Comparison of ENCODE assay signal across 8 cellular contexts in the genomic region with DNA sequence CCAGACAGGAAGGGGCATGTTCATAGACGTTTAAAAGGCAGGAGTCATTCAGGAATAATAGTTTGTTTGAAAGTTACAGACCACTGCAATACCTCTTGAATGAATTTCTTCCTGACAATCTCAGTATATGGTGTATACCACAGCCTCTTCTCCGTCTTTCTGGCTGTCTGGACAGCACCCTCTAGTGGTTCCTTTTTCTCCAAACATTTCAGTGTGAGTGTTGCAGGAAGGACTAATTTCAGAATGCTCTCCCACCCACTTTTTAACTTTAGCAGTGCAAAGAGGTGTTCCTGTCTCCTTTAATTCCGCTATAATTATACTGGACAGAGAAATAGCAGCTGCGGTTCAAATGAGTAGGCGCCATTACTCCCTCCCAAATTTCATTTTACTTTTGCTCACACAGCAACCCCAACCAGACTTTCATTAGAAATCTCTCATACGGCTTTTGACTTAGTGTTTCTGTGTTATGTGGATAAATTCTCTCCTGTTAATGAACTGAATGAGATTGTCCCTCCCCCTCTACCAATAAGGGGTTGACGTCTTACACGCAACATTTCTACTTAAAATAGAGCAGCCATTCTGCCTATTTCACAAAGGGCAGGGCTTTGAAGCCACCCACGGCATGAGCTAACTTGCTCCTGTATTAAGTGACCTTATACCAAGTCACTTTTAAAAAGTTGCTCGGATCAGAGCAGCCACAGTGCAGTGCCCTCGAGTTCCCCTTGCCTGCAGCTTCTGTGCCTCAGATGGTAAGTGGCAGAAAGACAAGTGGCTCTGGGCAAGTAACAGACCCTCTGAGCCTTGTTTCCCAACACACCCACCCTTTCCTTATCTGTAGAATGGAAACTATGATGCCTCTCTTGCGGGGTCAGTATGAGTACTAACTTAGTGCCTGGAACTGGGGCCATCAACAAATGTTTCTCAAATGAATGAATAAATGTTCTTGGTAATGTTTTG.
DNase-seq lines count a peak whose midpoint lies in the region; ATAC-seq and TF ChIP-seq lines count a peak whose summit lies in the region.

No MANE protein-coding gene starts in this region.

- peak; percentile 45 for ATAC-seq in activated naive CD8-positive, alpha-beta T cell treated with anti-CD3 and anti-CD28 coated beads, Interleukin-2, amount 10 ng/mL, durations not matched to agents 7 days and 5 days (ENCODE audit: low read depth)
- peak; percentile 69 for ATAC-seq in HG02884 (IDR thresholded peaks at IDR 0.05; ENCODE audit: unreplicated experiment)
- peak; percentile 93 for ATAC-seq in left lung
- no peak for ATAC-seq in activated T-helper 17 cell treated with anti-CD3 and anti-CD28 coated beads, Interleukin-2, amount 50 U/mL, for 72 hours (replicated peaks)

- no peaks in the 10 kb centered on the region for H3K9me3 Mint-ChIP-seq in activated naive CD8-positive, alpha-beta T cell treated with anti-CD3 and anti-CD28 coated beads, Interleukin-2, amount 10 ng/mL, durations not matched to agents 7 days and 5 days
- no peaks in the 10 kb centered on the region for H3K9me3 Mint-ChIP-seq in activated naive CD8-positive, alpha-beta T cell treated with anti-CD3 and anti-CD28 coated beads for 36 hours
- no peaks in the 10 kb centered on the region for H3K9me3 Mint-ChIP-seq in activated T-helper 17 cell treated with anti-CD3 and anti-CD28 coated beads, Interleukin-2, amount 50 U/mL, for 72 hours
- no peaks in the 10 kb centered on the region for H3K9me3 Mint-ChIP-seq in activated T-helper 1 cell treated with anti-CD3 and anti-CD28 coated beads, Interleukin-12 subunit alpha, Interleukin-12 subunit beta, Interleukin-2, Interleukin-4 antibody, amounts not matched to agents 30 ng/mL and 10 ng/mL and 1 ng/mL, durations not matched to agents 14 hours and 24 hours and 36 hours

- H4K20me1 ChIP-seq in mammary epithelial cell (ENCODE audit: insufficient read depth, low read length) = no peaks in the 10 kb centered on the region

- H3K27me3 Mint-ChIP-seq in activated naive CD8-positive, alpha-beta T cell treated with anti-CD3 and anti-CD28 coated beads, Interleukin-2, amount 10 ng/mL, durations not matched to agents 7 days and 5 days = no peaks in the 10 kb centered on the region
- peaks cover 23% of the 10 kb centered on the region for H3K27me3 Mint-ChIP-seq in activated naive CD8-positive, alpha-beta T cell treated with anti-CD3 and anti-CD28 coated beads for 36 hours
- H3K27me3 Mint-ChIP-seq in activated T-helper 17 cell treated with anti-CD3 and anti-CD28 coated beads, Interleukin-2, amount 50 U/mL, for 72 hours = peaks cover 21% of the 10 kb centered on the region
- H3K27me3 Mint-ChIP-seq in activated T-helper 1 cell treated with anti-CD3 and anti-CD28 coated beads, Interleukin-12 subunit alpha, Interleukin-12 subunit beta, Interleukin-2, Interleukin-4 antibody, amounts not matched to agents 30 ng/mL and 10 ng/mL and 1 ng/mL, durations not matched to agents 14 hours and 24 hours and 36 hours (ENCODE audit: insufficient read depth) = peaks cover 9% of the 10 kb centered on the region

- 12% methylated on average over 12 of the region's 12 CpGs for WGBS in mammary epithelial cell (ENCODE audit: low coverage, missing lambda C conversion rate)

- no peak overlapping the region for H3K9ac ChIP-seq in mammary epithelial cell (ENCODE audit: insufficient read depth, low read length)

- intact Hi-C loops in mammary epithelial cell (cut with micrococcal nuclease) = loop anchor here (1.0 kb wide), 1 partner anchor 85 kb away; no protein-coding TSS in a partner anchor
- intact Hi-C loops in left lung (cut with DNase I) = no loop called here
- intact Hi-C loops in activated T-helper 1 cell treated with anti-CD3 and anti-CD28 coated beads, Interleukin-12 subunit alpha, Interleukin-12 subunit beta, Interleukin-2, Interleukin-4 antibody, amounts not matched to agents 30 ng/mL and 10 ng/mL and 1 ng/mL, durations not matched to agents 14 hours and 24 hours and 36 hours (cut with micrococcal nuclease) = loop anchor here (2.0 kb wide), 1 partner anchor 85 kb away; no protein-coding TSS in a partner anchor

- H3K9me3 ChIP-seq in mammary epithelial cell (replicated peaks; ENCODE audit: insufficient read depth, low read length) (no peaks in the 10 kb centered on the region), left lung (no peaks in the 10 kb centered on the region)

- H3K27me3 ChIP-seq in mammary epithelial cell (ENCODE audit: insufficient read depth, low read length) (peaks cover 3% of the 10 kb centered on the region), left lung (peaks cover 0 to 10% of the 10 kb centered on the region in 2 donors)

- no peaks in the 10 kb centered on the region for H3K36me3 Mint-ChIP-seq in activated naive CD8-positive, alpha-beta T cell treated with anti-CD3 and anti-CD28 coated beads, Interleukin-2, amount 10 ng/mL, durations not matched to agents 7 days and 5 days
- H3K36me3 Mint-ChIP-seq in activated naive CD8-positive, alpha-beta T cell treated with anti-CD3 and anti-CD28 coated beads for 36 hours = no peaks in the 10 kb centered on the region
- no peaks in the 10 kb centered on the region for H3K36me3 Mint-ChIP-seq in activated T-helper 17 cell treated with anti-CD3 and anti-CD28 coated beads, Interleukin-2, amount 50 U/mL, for 72 hours (ENCODE audit: low read depth)
- no peaks in the 10 kb centered on the region for H3K36me3 Mint-ChIP-seq in activated T-helper 1 cell treated with anti-CD3 and anti-CD28 coated beads, Interleukin-12 subunit alpha, Interleukin-12 subunit beta, Interleukin-2, Interleukin-4 antibody, amounts not matched to agents 30 ng/mL and 10 ng/mL and 1 ng/mL, durations not matched to agents 14 hours and 24 hours and 36 hours (ENCODE audit: low read depth)

- TF ChIP-seq CTCF in mammary epithelial cell (conservative IDR thresholded peaks at IDR 0.05 in 1 of 2, IDR thresholded peaks at IDR 0.05 in 1 of 2; ENCODE audit: extremely low read depth in 1 of 2, insufficient read depth in 1 of 2, low read depth in 1 of 2, low read length in 2 of 2) = peak; percentile 74 to 81
- TF ChIP-seq CTCF in left lung (IDR thresholded peaks at IDR 0.05) = peak; percentile 64 to 75

- no peaks in the 10 kb centered on the region for H3K79me2 ChIP-seq in mammary epithelial cell (ENCODE audit: insufficient read depth, low read length)

- no peak for DNase-seq in activated naive CD8-positive, alpha-beta T cell treated with anti-CD3 and anti-CD28 coated beads, Interleukin-2, amount 10 ng/mL, durations not matched to agents 7 days and 5 days
- no peak for DNase-seq in activated naive CD8-positive, alpha-beta T cell treated with anti-CD3 and anti-CD28 coated beads for 36 hours
- DNase-seq in NCI-H460 (ENCODE audit: extremely low read depth, low read depth) (peak; percentile 29), mammary epithelial cell (peak; percentile 32), left lung (no peak)
- no peak for DNase-seq in activated T-helper 1 cell treated with anti-CD3 and anti-CD28 coated beads, Interleukin-12 subunit alpha, Interleukin-12 subunit beta, Interleukin-2, Interleukin-4 antibody, amounts not matched to agents 30 ng/mL and 10 ng/mL and 1 ng/mL, durations not matched to agents 14 hours and 24 hours and 36 hours (ENCODE audit: low spot score)

- POLR2A ChIA-PET in activated naive CD8-positive, alpha-beta T cell treated with anti-CD3 and anti-CD28 coated beads, Interleukin-2, amount 10 ng/mL, durations not matched to agents 7 days and 5 days (lab: Charles Lee) = no interaction called here

- no peak overlapping the region for H2AFZ ChIP-seq in mammary epithelial cell (ENCODE audit: low read depth, low read length)

- H3K4me3 Mint-ChIP-seq in activated naive CD8-positive, alpha-beta T cell treated with anti-CD3 and anti-CD28 coated beads, Interleukin-2, amount 10 ng/mL, durations not matched to agents 7 days and 5 days = no peak overlapping the region
- no peak overlapping the region for H3K4me3 Mint-ChIP-seq in activated naive CD8-positive, alpha-beta T cell treated with anti-CD3 and anti-CD28 coated beads for 36 hours
- no peak overlapping the region for H3K4me3 Mint-ChIP-seq in activated T-helper 17 cell treated with anti-CD3 and anti-CD28 coated beads, Interleukin-2, amount 50 U/mL, for 72 hours
- no peak overlapping the region for H3K4me3 Mint-ChIP-seq in activated T-helper 1 cell treated with anti-CD3 and anti-CD28 coated beads, Interleukin-12 subunit alpha, Interleukin-12 subunit beta, Interleukin-2, Interleukin-4 antibody, amounts not matched to agents 30 ng/mL and 10 ng/mL and 1 ng/mL, durations not matched to agents 14 hours and 24 hours and 36 hours

- H3K4me1 ChIP-seq in mammary epithelial cell (ENCODE audit: insufficient read depth, low read length) (peaks cover 7% of the 10 kb centered on the region), left lung (no peaks in the 10 kb centered on the region)

- BruUV-seq in mammary epithelial cell (replicated peaks; lab: Mats Ljungman, UMichigan) = no TSS peak

- H3K36me3 ChIP-seq in mammary epithelial cell (ENCODE audit: insufficient read depth, low read length) = no peaks in the 10 kb centered on the region
- no peaks in the 10 kb centered on the region for H3K36me3 ChIP-seq in left lung

- H3K4me3 ChIP-seq in mammary epithelial cell (replicated peaks in 1 of 3; ENCODE audit: insufficient read depth in 1 of 3, low read depth in 2 of 3, low read length in 3 of 3) = no peak overlapping the region
- H3K4me3 ChIP-seq in left lung = no peak overlapping the region

- H3K4me1 Mint-ChIP-seq in activated naive CD8-positive, alpha-beta T cell treated with anti-CD3 and anti-CD28 coated beads, Interleukin-2, amount 10 ng/mL, durations not matched to agents 7 days and 5 days = no peaks in the 10 kb centered on the region
- H3K4me1 Mint-ChIP-seq in activated naive CD8-positive, alpha-beta T cell treated with anti-CD3 and anti-CD28 coated beads for 36 hours = no peaks in the 10 kb centered on the region
- no peaks in the 10 kb centered on the region for H3K4me1 Mint-ChIP-seq in activated T-helper 17 cell treated with anti-CD3 and anti-CD28 coated beads, Interleukin-2, amount 50 U/mL, for 72 hours
- peaks cover 5% of the 10 kb centered on the region for H3K4me1 Mint-ChIP-seq in activated T-helper 1 cell treated with anti-CD3 and anti-CD28 coated beads, Interleukin-12 subunit alpha, Interleukin-12 subunit beta, Interleukin-2, Interleukin-4 antibody, amounts not matched to agents 30 ng/mL and 10 ng/mL and 1 ng/mL, durations not matched to agents 14 hours and 24 hours and 36 hours (ENCODE audit: low read depth)

- CTCF ChIA-PET in mammary epithelial cell (lab: Charles Lee; ENCODE audit: low non-redundant PET) = no interaction called here

- H3K27ac ChIP-seq in mammary epithelial cell (ENCODE audit: insufficient read depth, low read depth, low read length) (no peak overlapping the region), left lung (no peak overlapping the region)

- H3K27ac Mint-ChIP-seq in activated naive CD8-positive, alpha-beta T cell treated with anti-CD3 and anti-CD28 coated beads, Interleukin-2, amount 10 ng/mL, durations not matched to agents 7 days and 5 days = no peak overlapping the region
- H3K27ac Mint-ChIP-seq in activated naive CD8-positive, alpha-beta T cell treated with anti-CD3 and anti-CD28 coated beads for 36 hours = no peak overlapping the region
- H3K27ac Mint-ChIP-seq in activated T-helper 17 cell treated with anti-CD3 and anti-CD28 coated beads, Interleukin-2, amount 50 U/mL, for 72 hours = no peak overlapping the region
- no peak overlapping the region for H3K27ac Mint-ChIP-seq in activated T-helper 1 cell treated with anti-CD3 and anti-CD28 coated beads, Interleukin-12 subunit alpha, Interleukin-12 subunit beta, Interleukin-2, Interleukin-4 antibody, amounts not matched to agents 30 ng/mL and 10 ng/mL and 1 ng/mL, durations not matched to agents 14 hours and 24 hours and 36 hours

- in situ Hi-C loops in mammary epithelial cell (cut with MboI; ENCODE audit: low sequenced_read_pairs in 2 of 2) = no loop called here

- dilution Hi-C loops in mammary epithelial cell (cut with HindIII; ENCODE audit: low sequenced_read_pairs) = no loop called here

- H3K4me2 ChIP-seq in mammary epithelial cell (ENCODE audit: insufficient read depth, low read depth, low read length) = no peak overlapping the region

Comparison
In these comparisons a context has a peak if more than half of its experiments do, and no peak if none do; other contexts are left out.
1. DNase-seq: peak in NCI-H460 (single experiment) and mammary epithelial cell (single experiment); none in activated naive CD8-positive, alpha-beta T cell treated with anti-CD3 and anti-CD28 coated beads, Interleukin-2, amount 10 ng/mL, durations not matched to agents 7 days and 5 days (single experiment), activated naive CD8-positive, alpha-beta T cell treated with anti-CD3 and anti-CD28 coated beads for 36 hours (single experiment), left lung (0 of 2) and activated T-helper 1 cell treated with anti-CD3 and anti-CD28 coated beads, Interleukin-12 subunit alpha, Interleukin-12 subunit beta, Interleukin-2, Interleukin-4 antibody, amounts not matched to agents 30 ng/mL and 10 ng/mL and 1 ng/mL, durations not matched to agents 14 hours and 24 hours and 36 hours (single experiment).
2. intact Hi-C loops: an anchor here in mammary epithelial cell (1.0 kb wide) and activated T-helper 1 cell treated with anti-CD3 and anti-CD28 coated beads, Interleukin-12 subunit alpha, Interleukin-12 subunit beta, Interleukin-2, Interleukin-4 antibody, amounts not matched to agents 30 ng/mL and 10 ng/mL and 1 ng/mL, durations not matched to agents 14 hours and 24 hours and 36 hours (2.0 kb wide); none called in left lung.